In the genomic region with DNA sequence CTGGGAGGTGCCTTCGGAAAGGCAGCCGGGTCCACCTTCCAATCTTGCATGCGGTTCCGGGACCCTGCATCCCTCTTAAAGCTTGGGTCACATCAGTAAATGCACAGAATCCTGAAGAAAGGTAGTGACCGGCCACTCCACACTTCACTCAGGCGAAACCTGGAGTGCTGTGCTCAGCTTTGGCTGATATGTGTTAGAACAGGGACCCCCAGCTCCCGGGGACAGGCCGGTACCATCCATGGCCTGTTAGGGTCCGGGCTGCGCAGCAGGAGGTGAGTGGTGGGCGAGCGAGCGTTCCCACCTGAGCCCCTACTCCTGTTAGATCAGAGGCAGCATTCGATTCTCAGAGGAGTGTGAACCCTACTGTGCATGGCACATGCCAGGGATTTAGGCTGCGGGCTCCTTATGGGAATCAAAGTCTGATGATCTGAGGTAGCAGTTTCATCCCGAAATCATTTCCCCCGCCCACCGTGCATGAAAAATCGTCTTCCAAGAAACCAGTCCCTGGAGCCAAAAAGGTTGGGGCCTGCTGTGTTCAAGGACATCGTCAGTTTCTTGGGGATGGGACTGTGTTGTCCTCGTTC, we compare ENCODE assay signal across 20 cellular contexts.
DNase-seq lines count a peak whose midpoint lies in the region; ATAC-seq and TF ChIP-seq lines count a peak whose summit lies in the region.
"Had no signal": no experiment of that assay in that cellular context is flagged by ENCODE, and none has a peak within 500 bp of the region (broad histone marks: within the 10 kb centered on the region; RNA-seq: fewer than 3 reads in every experiment).

No MANE protein-coding gene starts in this region.

- H3K36me3 ChIP-seq in right atrium auricular region (no peaks in the 10 kb centered on the region), osteoblast (ENCODE audit: insufficient read depth, low read length) (no peaks in the 10 kb centered on the region), vagina (no peaks in the 10 kb centered on the region)
- H3K36me3 ChIP-seq: BLaER1 treated with 17β-estradiol and CSF1 and Interleukin-3, amounts not matched to agents 10 nM and 100 nM; HAP-1 had no signal

- intact Hi-C loops in left ventricle myocardium superior (cut with micrococcal nuclease), result no loop called here
- intact Hi-C loops in vagina (cut with DNase I), result no loop called here

- no peak overlapping the region for H3K4me3 Mint-ChIP-seq in memory B cell
- H3K4me3 Mint-ChIP-seq: B cell; CD8-positive, alpha-beta T cell had no signal

- H3K4me1 ChIP-seq in right atrium auricular region (no peaks in the 10 kb centered on the region), osteoblast (ENCODE audit: insufficient read depth, low read length) (no peaks in the 10 kb centered on the region), vagina (no peaks in the 10 kb centered on the region)
- H3K4me1 ChIP-seq: HAP-1 had no signal

- TF ChIP-seq CTCF in right atrium auricular region (IDR thresholded peaks at IDR 0.05) (no peak), osteoblast (IDR thresholded peaks at IDR 0.05; ENCODE audit: extremely low read depth, low read depth, low read length) (no peak), vagina (IDR thresholded peaks at IDR 0.05) (no peak)

- DNase-seq in right atrium auricular region (ENCODE audit: low spot score) (peak; percentile 36), left ventricle myocardium superior (no peak), memory B cell (ENCODE audit: low spot score in 2 of 2) (no peak), osteoblast (ENCODE audit: insufficient read length, low spot score, missing footprints) (peak; percentile 22), vagina (ENCODE audit: extremely low spot score in 2 of 2) (peak; percentile 47 to 84), NCI-H1417 (lab: John Stamatoyannopoulos, UW) (no peak)
- no peak for DNase-seq in activated naive CD4-positive, alpha-beta T cell treated with anti-CD3 and anti-CD28 coated beads, Interleukin-2, amount 50 U/mL, for 16 hours
- DNase-seq: Calu3, DMS 273 treated with DMSO at 0.1 percent for 48 hours, DMS53, DND-41, EL, GM23248 had no signal

- H4K20me1 ChIP-seq in osteoblast (ENCODE audit: insufficient read depth, low read length), result no peaks in the 10 kb centered on the region
- H4K20me1 ChIP-seq: BLaER1 treated with 17β-estradiol and CSF1 and Interleukin-3, amounts not matched to agents 10 nM and 100 nM had no signal

- H2AFZ ChIP-seq in osteoblast (ENCODE audit: low read length), result no peak overlapping the region
- H2AFZ ChIP-seq: GM23248 had no signal

- ATAC-seq in left ventricle myocardium superior, result no peak
- ATAC-seq in memory B cell (ENCODE audit: low read depth), result no peak
- ATAC-seq in activated CD4-positive, CD25-positive, alpha-beta regulatory T cell treated with anti-CD3 and anti-CD28 coated beads, Interleukin-2, amount 50 U/mL, for 24 hours, result no peak
- ATAC-seq: CD8-positive, alpha-beta T cell; GM12878; HepG2 had no signal

- peaks cover 13% of the 10 kb centered on the region for H3K27me3 Mint-ChIP-seq in memory B cell

- peaks cover 3% of the 10 kb centered on the region for H3K4me1 Mint-ChIP-seq in memory B cell
- H3K4me1 Mint-ChIP-seq: B cell had no signal

- peak overlapping the region; percentile 82 for H3K27ac Mint-ChIP-seq in memory B cell
- H3K27ac Mint-ChIP-seq: B cell; CD8-positive, alpha-beta T cell had no signal

- peaks cover 6% of the 10 kb centered on the region for H3K9me3 Mint-ChIP-seq in memory B cell
- H3K9me3 Mint-ChIP-seq: CD8-positive, alpha-beta T cell had no signal

- no peak overlapping the region for H3K4me3 ChIP-seq in right atrium auricular region
- no peak overlapping the region for H3K4me3 ChIP-seq in osteoblast (ENCODE audit: insufficient read depth, low read length)
- no peak overlapping the region for H3K4me3 ChIP-seq in vagina
- H3K4me3 ChIP-seq: BLaER1 treated with 17β-estradiol and CSF1 and Interleukin-3, amounts not matched to agents 10 nM and 100 nM; GM12878; GM23248; HAP-1 had no signal

- no peak for TF ChIP-seq POLR2A in vagina (IDR thresholded peaks at IDR 0.05)

- H3K27me3 ChIP-seq in right atrium auricular region (no peaks in the 10 kb centered on the region), osteoblast (ENCODE audit: insufficient read depth, low read length) (no peaks in the 10 kb centered on the region), vagina (no peaks in the 10 kb centered on the region)

- no peak overlapping the region for H3K4me2 ChIP-seq in osteoblast (ENCODE audit: insufficient read depth, low read length)

- H3K9me3 ChIP-seq in right atrium auricular region, result no peaks in the 10 kb centered on the region
- H3K9me3 ChIP-seq in osteoblast (ENCODE audit: low read depth, low read length), result no peaks in the 10 kb centered on the region
- no peaks in the 10 kb centered on the region for H3K9me3 ChIP-seq in vagina
- H3K9me3 ChIP-seq: HAP-1 had no signal

- no peaks in the 10 kb centered on the region for H3K79me2 ChIP-seq in osteoblast (ENCODE audit: insufficient read depth, low read length)

- no peaks in the 10 kb centered on the region for H3K36me3 Mint-ChIP-seq in memory B cell
- H3K36me3 Mint-ChIP-seq: CD8-positive, alpha-beta T cell had no signal

- H3K27ac ChIP-seq in right atrium auricular region (no peak overlapping the region), osteoblast (ENCODE audit: low read depth, low read length) (no peak overlapping the region), vagina (no peak overlapping the region)
- H3K27ac ChIP-seq: BLaER1 treated with 17β-estradiol and CSF1 and Interleukin-3, amounts not matched to agents 10 nM and 100 nM; GM23248 had no signal

Comparison
In these comparisons a context has a peak if more than half of its experiments do, and no peak if none do; other contexts are left out.
1. DNase-seq: peak in right atrium auricular region (single experiment), osteoblast (single experiment) and vagina (2 of 2); none in left ventricle myocardium superior (single experiment), memory B cell (0 of 2), activated naive CD4-positive, alpha-beta T cell treated with anti-CD3 and anti-CD28 coated beads, Interleukin-2, amount 50 U/mL, for 16 hours (single experiment) and NCI-H1417 (0 of 3).